Comparison of ENCODE assay signal across 8 cellular contexts in genomic region chr19:4065430-4066175, GRCh38. TPM values are rescaled to one million over a fixed set of nuclear protein-coding genes. Genes with fewer than 3 reads are reported as not detected.
A peak's percentile ranks its signal among the peaks of the same experiment; 100 is the strongest.
DNase-seq lines count a peak whose midpoint lies in the region; ATAC-seq lines count a peak whose summit lies in the region.

No MANE protein-coding gene starts in this region.

- no peak overlapping the region for H3K27ac ChIP-seq in mesendoderm (ENCODE audit: low read depth, low read length)

- H3K27me3 ChIP-seq in mesendoderm (ENCODE audit: insufficient read depth, low read length, poor library complexity): peaks cover 6% of the 10 kb centered on the region

- no peak overlapping the region for H3K4me2 ChIP-seq in mesendoderm (ENCODE audit: low read length)

- DNase-seq in COLO829 (ENCODE audit: low spot score) (peak; percentile 96), HT-29 (ENCODE audit: low spot score) (peak; percentile 87), NK-92 (lab: John Stamatoyannopoulos, UW; ENCODE audit: unreplicated experiment) (peak; percentile 82), mesendoderm (peak; percentile 98)
- peak; percentile 93 to 94 for DNase-seq in activated CD8-positive, alpha-beta memory T cell treated with anti-CD3 and anti-CD28 coated beads for 4 hours (ENCODE audit: low read depth in 2 of 2)
- DNase-seq in effector CD4-positive, alpha-beta T cell: peak; percentile 96
- peak; percentile 92 to 97 for DNase-seq in stimulated activated CD8-positive, alpha-beta memory T cell treated with anti-CD3 and anti-CD28 coated beads, Interleukin-15, amount 100 ng/mL, for 4 hours (ENCODE audit: low read depth in 2 of 2)

- no CpG with 5 or more reads among the region's 98 CpGs for WGBS in mesendoderm (ENCODE audit: extremely low coverage, insufficient coverage, low lambda C conversion rate)

- H2AK5ac ChIP-seq in mesendoderm (ENCODE audit: low read length): no peak overlapping the region

- H3K18ac ChIP-seq in mesendoderm (ENCODE audit: low read length): peak overlapping the region; percentile 95

- peak overlapping the region; percentile 95 for H3K4ac ChIP-seq in mesendoderm (ENCODE audit: low read depth, low read length)

- ATAC-seq in GM21360 (IDR thresholded peaks at IDR 0.05; ENCODE audit: unreplicated experiment): peak; percentile 72

- H3K79me1 ChIP-seq in mesendoderm (ENCODE audit: low read length): peaks cover 8% of the 10 kb centered on the region

- H3K36me3 ChIP-seq in mesendoderm (ENCODE audit: control insufficient read depth, insufficient read depth, low read length): peaks cover 1% of the 10 kb centered on the region

- H3K23ac ChIP-seq in mesendoderm (ENCODE audit: low read length): no peak overlapping the region

- peak overlapping the region; percentile 97 for H3K56ac ChIP-seq in mesendoderm (ENCODE audit: low read length)

- H2BK120ac ChIP-seq in mesendoderm (ENCODE audit: low read depth, low read length): no peak overlapping the region

- H4K5ac ChIP-seq in mesendoderm (ENCODE audit: low read length): no peak overlapping the region

- H4K8ac ChIP-seq in mesendoderm (ENCODE audit: low read depth, low read length): peak overlapping the region; percentile 44

- no peak overlapping the region for H2BK15ac ChIP-seq in mesendoderm (replicated peaks; ENCODE audit: low read depth)

- peaks cover 45% of the 10 kb centered on the region for H3K79me2 ChIP-seq in mesendoderm (ENCODE audit: control insufficient read depth, insufficient read depth, low read length)

- H3K4me3 ChIP-seq in mesendoderm (ENCODE audit: low read length): no peak overlapping the region

- no peak overlapping the region for H2BK5ac ChIP-seq in mesendoderm (ENCODE audit: low read length)

- H3K4me1 ChIP-seq in mesendoderm (ENCODE audit: control insufficient read depth, low read depth, low read length): no peaks in the 10 kb centered on the region

- no peak overlapping the region for H3K9ac ChIP-seq in mesendoderm (ENCODE audit: low read length)

RNA-seq across cellular contexts. Expression of gene ZBTB7A, which starts 1.1 kb away (rescaled TPM):
- 67.4 and 72.7 TPM in 2 replicates for total RNA-seq in HT-29 (2014; rRNA removed; shearing (Covaris generic))
- polyA plus RNA-seq in mesendoderm (2013, experiment 1 of 2): 8.8 TPM
- 8.8 TPM for polyA plus RNA-seq in mesendoderm (2013, experiment 2 of 2)

RNA-seq across cellular contexts. Expression of gene PIAS4, which starts 58.1 kb away (rescaled TPM):
- total RNA-seq in HT-29 (2014; rRNA removed; shearing (Covaris generic)): 40.6 and 40.8 TPM in 2 replicates
- polyA plus RNA-seq in mesendoderm (2013, experiment 1 of 2): 63.4 TPM
- polyA plus RNA-seq in mesendoderm (2013, experiment 2 of 2): 63.3 TPM

RNA-seq across cellular contexts. Expression of gene MAP2K2, which starts 58.3 kb away (rescaled TPM):
- 212 and 232 TPM in 2 replicates for total RNA-seq in HT-29 (2014; rRNA removed; shearing (Covaris generic))
- polyA plus RNA-seq in mesendoderm (2013, experiment 1 of 2): 103 TPM
- polyA plus RNA-seq in mesendoderm (2013, experiment 2 of 2): 103 TPM
